Comparison of ENCODE assay signal across 23 cellular contexts in the genomic region with DNA sequence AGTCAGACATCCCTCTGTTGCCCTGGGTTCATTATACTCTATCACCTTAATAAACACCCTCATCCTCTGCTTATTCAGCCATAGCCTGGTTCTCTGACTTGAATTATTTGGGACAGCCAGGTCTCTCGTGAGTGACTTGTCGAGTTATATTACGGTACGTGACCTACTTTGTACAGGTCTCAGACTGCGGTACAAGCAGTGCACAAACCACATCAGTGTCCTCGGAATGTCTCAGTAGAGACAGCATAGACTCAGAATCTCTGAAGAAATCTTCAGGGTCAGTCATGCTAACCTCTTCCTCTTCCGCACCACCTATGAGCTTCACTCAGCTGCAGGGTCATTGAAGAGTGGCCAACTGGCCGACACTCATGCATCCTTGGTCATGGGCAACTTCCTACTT.
"Had no signal": no experiment of that assay in that cellular context is flagged by ENCODE, and none has a peak within 500 bp of the region (broad histone marks: within the 10 kb centered on the region; RNA-seq: fewer than 3 reads in every experiment).

No MANE protein-coding gene starts in this region.

- H3K27ac Mint-ChIP-seq: endodermal cell, progenitor cell of endocrine pancreas had no signal

- H3K36me3 Mint-ChIP-seq: naive thymus-derived CD8-positive, alpha-beta T cell had no signal

- H3K9me3 Mint-ChIP-seq: endodermal cell, neural crest cell had no signal

- H3K27me3 Mint-ChIP-seq: naive thymus-derived CD8-positive, alpha-beta T cell had no signal

- H3K4me3 Mint-ChIP-seq: endodermal cell, neural crest cell had no signal

- ATAC-seq: esophagus mucosa, foreskin keratinocyte, gastroesophageal sphincter, heart left ventricle, left cardiac atrium, left lung, sciatic nerve had no signal

- DNase-seq: dorsolateral prefrontal cortex; effector CD4-positive, alpha-beta T cell; endodermal cell; foreskin keratinocyte; heart left ventricle; left cardiac atrium; left lung; mesenchymal stem cell; midbrain; naive thymus-derived CD8-positive, alpha-beta T cell; stimulated activated CD4-positive, alpha-beta T cell treated with anti-CD3 and anti-CD28 coated beads, Interleukin-12 subunit alpha, Interleukin-12 subunit beta, amount 100 ng/mL, for 4 hours; stimulated activated CD4-positive, alpha-beta T cell treated with anti-CD3 and anti-CD28 coated beads, Interleukin-1b, Interleukin-23, amount 100 ng/mL, for 48 hours; stimulated activated CD4-positive, alpha-beta T cell treated with anti-CD3 and anti-CD28 coated beads, Interleukin-4, amount 100 ng/mL, for 1 hour; stimulated activated CD8-positive, alpha-beta memory T cell treated with anti-CD3 and anti-CD28 coated beads, Interleukin-4, amount 100 ng/mL, for 48 hours; stimulated activated naive CD4-positive, alpha-beta T cell treated with Interleukin-2 at 50 U/mL for 16 hours; stomach; thyroid gland; trophoblast cell had no signal
